8 cellular contexts compared by ENCODE assay signal in genomic region chr5:68216737-68217231, GRCh38. TPM values are rescaled to one million over a fixed set of nuclear protein-coding genes. Genes with fewer than 3 reads are reported as not detected.
DNase-seq lines count a peak whose midpoint lies in the region; ATAC-seq and TF ChIP-seq lines count a peak whose summit lies in the region.

No MANE protein-coding gene starts in this region.

- in situ Hi-C loops in astrocyte of the spinal cord (cut with HindIII; ENCODE audit: low sequenced_read_pairs): no loop called here

- H3K36me3 ChIP-seq in CD4-positive, CD25-positive, alpha-beta regulatory T cell (ENCODE audit: control insufficient read depth, insufficient read depth, low read length): peaks cover 9% of the 10 kb centered on the region
- no peaks in the 10 kb centered on the region for H3K36me3 ChIP-seq in right lobe of liver
- H3K36me3 ChIP-seq in tibial nerve: peaks cover 0 to 12% (median 0%) of the 10 kb centered on the region in 3 donors

- H3K4me1 Mint-ChIP-seq in CD4-positive, CD25-positive, alpha-beta regulatory T cell: peaks cover 27 to 52% (median 47%) of the 10 kb centered on the region in 4 donors
- H3K4me1 Mint-ChIP-seq in IgD-negative memory B cell: peaks cover 16 to 42% (median 40%) of the 10 kb centered on the region in 3 donors

- H3K27me3 ChIP-seq in CD4-positive, CD25-positive, alpha-beta regulatory T cell (ENCODE audit: control insufficient read depth, insufficient read depth, low read length): no peaks in the 10 kb centered on the region
- H3K27me3 ChIP-seq in right lobe of liver (no peaks in the 10 kb centered on the region), tibial nerve (no peaks in the 10 kb centered on the region)

- peak overlapping the region; percentile 92 for H3K27ac ChIP-seq in CD4-positive, CD25-positive, alpha-beta regulatory T cell (ENCODE audit: insufficient read depth, low read length, poor library complexity, severe bottlenecking)
- H3K27ac ChIP-seq in right lobe of liver (peak overlapping the region; percentile 93 to 95 (median 94)), tibial nerve (peak overlapping the region; percentile 91 to 98 (median 96))

- no peak for TF ChIP-seq CTCF in astrocyte of the spinal cord (IDR thresholded peaks at IDR 0.05; ENCODE audit: low read depth, low read length)
- TF ChIP-seq CTCF in right lobe of liver (IDR thresholded peaks at IDR 0.05): no peak
- no peak for TF ChIP-seq CTCF in tibial nerve (IDR thresholded peaks at IDR 0.05)

- TF ChIP-seq POLR2A in right lobe of liver (IDR thresholded peaks at IDR 0.05): no peak
- no peak for TF ChIP-seq POLR2A in tibial nerve (IDR thresholded peaks at IDR 0.05)

- intact Hi-C loops in right lobe of liver (cut with DNase I): no loop called here

- 0% methylated on average over 10 of the region's 10 CpGs for WGBS in right lobe of liver (ENCODE audit: insufficient coverage, low coverage, low lambda C conversion rate, missing lambda C conversion rate)
- 0% methylated on average over 10 of the region's 10 CpGs for WGBS in tibial nerve, 2 donors

- TF ChIP-seq EP300 in tibial nerve (IDR thresholded peaks at IDR 0.05): peak in 1 of 2 donors; percentile 4

- H3K36me3 Mint-ChIP-seq in CD4-positive, CD25-positive, alpha-beta regulatory T cell: peaks cover 17% of the 10 kb centered on the region
- no peaks in the 10 kb centered on the region for H3K36me3 Mint-ChIP-seq in IgD-negative memory B cell

- H3K9me3 Mint-ChIP-seq in CD4-positive, CD25-positive, alpha-beta regulatory T cell: no peaks in the 10 kb centered on the region
- no peaks in the 10 kb centered on the region for H3K9me3 Mint-ChIP-seq in IgD-negative memory B cell

- peak overlapping the region; percentile 75 to 98 (median 84) for H3K27ac Mint-ChIP-seq in CD4-positive, CD25-positive, alpha-beta regulatory T cell
- H3K27ac Mint-ChIP-seq in IgD-negative memory B cell: peak overlapping the region; percentile 77 to 92 (median 78)

- peak overlapping the region; percentile 98 for H3K4me3 ChIP-seq in CD4-positive, CD25-positive, alpha-beta regulatory T cell (ENCODE audit: low read depth, low read length)
- H3K4me3 ChIP-seq in astrocyte of the spinal cord (ENCODE audit: low read depth, low read length) (peak overlapping the region; percentile 89), right lobe of liver (peak overlapping the region; percentile 86 to 94 (median 90)), tibial nerve (peak overlapping the region; percentile 77 to 97 (median 94))

- H3K9me3 ChIP-seq in CD4-positive, CD25-positive, alpha-beta regulatory T cell (ENCODE audit: control insufficient read depth in 2 of 2, low read length in 2 of 2): peaks cover 0 to 4% of the 10 kb centered on the region in 2 experiments
- no peaks in the 10 kb centered on the region for H3K9me3 ChIP-seq in right lobe of liver
- H3K9me3 ChIP-seq in tibial nerve: no peaks in the 10 kb centered on the region

- no peak for ATAC-seq in CD4-positive, CD25-positive, alpha-beta regulatory T cell (ENCODE audit: low read depth in 2 of 2)
- ATAC-seq in GM19023 (IDR thresholded peaks at IDR 0.05; ENCODE audit: unreplicated experiment): peak; percentile 6
- ATAC-seq in right lobe of liver: peak in 1 of 4 donors; percentile 0

- H3K27me3 Mint-ChIP-seq in CD4-positive, CD25-positive, alpha-beta regulatory T cell: peaks cover 4% of the 10 kb centered on the region
- H3K27me3 Mint-ChIP-seq in IgD-negative memory B cell: no peaks in the 10 kb centered on the region

- peak in 1 of 3 donors; percentile 32 for DNase-seq in CD4-positive, CD25-positive, alpha-beta regulatory T cell
- DNase-seq in astrocyte of the spinal cord (ENCODE audit: low read depth, low spot score) (peak; percentile 43), right lobe of liver (no peak), tibial nerve (ENCODE audit: low spot score in 2 of 2) (no peak), NCI-H187 treated with DMSO at 0.1 percent for 48 hours (lab: John Stamatoyannopoulos, UW) (no peak), ecto neural progenitor cell (ENCODE audit: low spot score) (no peak)

- peaks cover 47% of the 10 kb centered on the region for H3K4me1 ChIP-seq in CD4-positive, CD25-positive, alpha-beta regulatory T cell (ENCODE audit: control insufficient read depth, insufficient read depth, low read length, poor library complexity, severe bottlenecking)
- H3K4me1 ChIP-seq in right lobe of liver (peaks cover 0 to 41% (median 4%) of the 10 kb centered on the region in 4 donors), tibial nerve (peaks cover 0 to 26% (median 6%) of the 10 kb centered on the region in 4 donors)

- peak overlapping the region; percentile 90 to 97 (median 92) for H3K4me3 Mint-ChIP-seq in CD4-positive, CD25-positive, alpha-beta regulatory T cell
- H3K4me3 Mint-ChIP-seq in IgD-negative memory B cell: peak overlapping the region; percentile 85 to 97 (median 92)

RNA-seq across cellular contexts. Expression of gene PIK3R1, which starts 1.2 kb away (rescaled TPM):
- total RNA-seq in CD4-positive, CD25-positive, alpha-beta regulatory T cell: 366 TPM
- 100 to 1,000 TPM in 2 of 4 donors, 10 to 100 TPM in 2; 75.9 to 127 (median 109) TPM for polyA plus RNA-seq in CD4-positive, CD25-positive, alpha-beta regulatory T cell
- 29.1 TPM for polyA plus RNA-seq in IgD-negative memory B cell
- total RNA-seq in right lobe of liver: 100 to 1,000 TPM in 2 of 6 experiments, 10 to 100 TPM in 4; 36.3 to 173 (median 72.8) TPM
- total RNA-seq in tibial nerve: 100 to 1,000 TPM; 166 to 621 (median 433) TPM
